Comparison of ENCODE assay signal across 18 cellular contexts in the genomic region with DNA sequence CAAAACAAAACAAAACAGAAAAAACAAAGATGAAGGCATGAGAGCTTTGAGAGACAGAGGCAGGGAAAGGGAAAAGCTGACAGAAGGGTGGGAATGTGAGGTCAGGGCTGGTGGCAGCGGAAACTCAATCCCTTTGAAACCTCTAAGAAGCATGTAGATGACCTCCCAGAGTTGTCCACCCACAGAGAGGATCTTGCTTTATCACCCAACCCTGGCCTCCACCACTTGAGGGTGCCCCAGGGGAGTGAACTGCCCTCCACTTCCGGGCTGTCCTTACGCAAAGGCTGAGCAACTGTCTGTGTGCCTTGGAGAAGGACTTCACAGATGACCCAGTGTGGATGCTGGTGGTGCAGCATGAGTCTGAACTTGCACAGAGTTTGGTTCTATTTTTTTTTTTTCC. TPM values are rescaled to one million over a fixed set of nuclear protein-coding genes. Genes with fewer than 3 reads are reported as not detected.
DNase-seq lines count a peak whose midpoint lies in the region; ATAC-seq and TF ChIP-seq lines count a peak whose summit lies in the region.
"Had no signal": no experiment of that assay in that cellular context is flagged by ENCODE, and none has a peak within 500 bp of the region (broad histone marks: within the 10 kb centered on the region; RNA-seq: fewer than 3 reads in every experiment).

No MANE protein-coding gene starts in this region.

- H2BK120ac ChIP-seq in H9 (ENCODE audit: low read depth, low read length, poor library complexity, severe bottlenecking), result no peak overlapping the region

- BruUV-seq in Panc1 (replicated peaks; lab: Mats Ljungman, UMichigan), result no TSS peak

- no peak overlapping the region for H3K56ac ChIP-seq in H9 (ENCODE audit: insufficient read length, low read depth, low read length)

- H3K9me3 ChIP-seq in Panc1 (ENCODE audit: control insufficient read depth, insufficient read depth, low read depth, low read length) (no peaks in the 10 kb centered on the region), osteoblast (ENCODE audit: low read depth, low read length) (no peaks in the 10 kb centered on the region), H9 (ENCODE audit: control insufficient read depth, low read depth, low read length) (no peaks in the 10 kb centered on the region)
- H3K9me3 ChIP-seq: prostate gland had no signal

- H2AFZ ChIP-seq in osteoblast (ENCODE audit: low read length), result no peak overlapping the region
- H2AFZ ChIP-seq in H9 (ENCODE audit: low read length), result no peak overlapping the region

- H4K91ac ChIP-seq in H9 (ENCODE audit: insufficient read length, low read depth, low read length), result no peak overlapping the region

- H4K8ac ChIP-seq in H9 (replicated peaks; ENCODE audit: insufficient read length, low read depth, low read length), result no peak overlapping the region

- no peak overlapping the region for H2BK20ac ChIP-seq in H9 (ENCODE audit: low read depth, low read length, poor library complexity, severe bottlenecking)

- H4K5ac ChIP-seq in H9 (ENCODE audit: insufficient read length, low read depth, low read length), result no peak overlapping the region

- H3K4me2 ChIP-seq in osteoblast (ENCODE audit: insufficient read depth, low read length) (no peak overlapping the region), H9 (ENCODE audit: insufficient read depth, insufficient read length, low read length) (no peak overlapping the region)

- H2BK5ac ChIP-seq in H9 (ENCODE audit: insufficient read length, low read length), result no peak overlapping the region

- no peak overlapping the region for H3K9ac ChIP-seq in H9 (ENCODE audit: extremely low read depth, insufficient read length, low read length)

- H2BK12ac ChIP-seq in H9 (ENCODE audit: insufficient read length, low read depth, low read length), result no peak overlapping the region

- no peak overlapping the region for H3K18ac ChIP-seq in H9 (ENCODE audit: insufficient read length, low read depth, low read length)

- ATAC-seq in Panc1 (0 out of 2 replicates have a peak, but pooled peaks have one; percentile 42), HG02588 (IDR thresholded peaks at IDR 0.05; ENCODE audit: unreplicated experiment) (no peak)
- no peak for ATAC-seq in activated naive CD8-positive, alpha-beta T cell treated with anti-CD3 and anti-CD28 coated beads, Interleukin-2, amount 10 ng/mL, durations not matched to agents 7 days and 5 days (ENCODE audit: low read depth)
- ATAC-seq: CD8-positive, alpha-beta T cell; stimulated activated naive CD8-positive, alpha-beta T cell treated with anti-CD3 and anti-CD28 coated beads, Interleukin-15, Interleukin-2, amounts not matched to agents 100 U/mL and 50 U/mL, for 24 hours had no signal

- CTCF ChIA-PET in Panc1 (lab: Charles Lee), result no interaction called here

- intact Hi-C loops in Panc1 (cut with micrococcal nuclease; ENCODE audit: unreplicated experiment), result no loop called here

- in situ Hi-C loops in Panc1 (cut with HindIII; ENCODE audit: low pct_unique_long_range_greater_than_20kb, low sequenced_read_pairs), result no loop called here

- H3K27ac ChIP-seq in Panc1 (ENCODE audit: low read length) (no peak overlapping the region), osteoblast (ENCODE audit: low read depth, low read length) (no peak overlapping the region), H9 (ENCODE audit: insufficient read length, low read depth, low read length) (no peak overlapping the region)
- H3K27ac ChIP-seq: prostate gland had no signal

- peaks cover 1% of the 10 kb centered on the region for H3K9me3 Mint-ChIP-seq in activated naive CD8-positive, alpha-beta T cell treated with anti-CD3 and anti-CD28 coated beads, Interleukin-2, amount 10 ng/mL, durations not matched to agents 7 days and 5 days
- H3K9me3 Mint-ChIP-seq in H9, result peaks cover 0 to 3% of the 10 kb centered on the region in 2 experiments; a peak in 2 of 5 replicates
- H3K9me3 Mint-ChIP-seq: CD8-positive, alpha-beta T cell had no signal

- no peak overlapping the region for H3K14ac ChIP-seq in H9 (ENCODE audit: insufficient read depth, low read length)

- H3K4me1 ChIP-seq in Panc1 (ENCODE audit: control insufficient read depth, insufficient read depth, low read length) (no peaks in the 10 kb centered on the region), osteoblast (ENCODE audit: insufficient read depth, low read length) (no peaks in the 10 kb centered on the region), H9 (ENCODE audit: insufficient read depth, low read length) (no peaks in the 10 kb centered on the region)
- H3K4me1 ChIP-seq: prostate gland had no signal

- no peak overlapping the region for H3T11ph ChIP-seq in H9 (ENCODE audit: low read length)

- no peaks in the 10 kb centered on the region for H3K23me2 ChIP-seq in H9 (ENCODE audit: insufficient read length, low read depth, low read length, poor library complexity, severe bottlenecking)

- H3K36me3 ChIP-seq in Panc1 (ENCODE audit: control insufficient read depth, insufficient read depth, low read length) (no peaks in the 10 kb centered on the region), osteoblast (ENCODE audit: insufficient read depth, low read length) (no peaks in the 10 kb centered on the region)
- H3K36me3 ChIP-seq: prostate gland had no signal

- peak overlapping the region; percentile 47 for H3K27ac Mint-ChIP-seq in activated naive CD8-positive, alpha-beta T cell treated with anti-CD3 and anti-CD28 coated beads, Interleukin-2, amount 10 ng/mL, durations not matched to agents 7 days and 5 days
- no peak overlapping the region for H3K27ac Mint-ChIP-seq in H9
- H3K27ac Mint-ChIP-seq: CD8-positive, alpha-beta T cell had no signal

- no CpG with 5 or more reads among the region's 3 CpGs for WGBS in H9 (ENCODE audit: extremely low coverage, insufficient read length, low lambda C conversion rate)

- H4K20me1 ChIP-seq in osteoblast (ENCODE audit: insufficient read depth, low read length), result no peaks in the 10 kb centered on the region
- no peaks in the 10 kb centered on the region for H4K20me1 ChIP-seq in H9 (ENCODE audit: control insufficient read depth, insufficient read depth, insufficient read length)

- H2BK15ac ChIP-seq in H9 (ENCODE audit: low read depth, low read length), result no peak overlapping the region

- H3K79me1 ChIP-seq in H9 (ENCODE audit: insufficient read depth, low read depth, low read length, poor library complexity, severe bottlenecking), result no peaks in the 10 kb centered on the region

- H3K79me2 ChIP-seq in osteoblast (ENCODE audit: insufficient read depth, low read length), result no peaks in the 10 kb centered on the region
- no peaks in the 10 kb centered on the region for H3K79me2 ChIP-seq in H9 (ENCODE audit: insufficient read depth, low read length)

- no peak overlapping the region for H3K4me3 Mint-ChIP-seq in activated naive CD8-positive, alpha-beta T cell treated with anti-CD3 and anti-CD28 coated beads, Interleukin-2, amount 10 ng/mL, durations not matched to agents 7 days and 5 days
- H3K4me3 Mint-ChIP-seq in H9, result no peak overlapping the region
- H3K4me3 Mint-ChIP-seq: CD8-positive, alpha-beta T cell had no signal

- no peak overlapping the region for H2AK5ac ChIP-seq in H9 (ENCODE audit: insufficient read length, low read length)

- H3K27me3 ChIP-seq in Panc1 (ENCODE audit: control insufficient read depth, insufficient read depth, low read length) (no peaks in the 10 kb centered on the region), osteoblast (ENCODE audit: insufficient read depth, low read length) (no peaks in the 10 kb centered on the region), H9 (ENCODE audit: insufficient read depth, low read length) (no peaks in the 10 kb centered on the region)

- DNase-seq in SIG-M5 treated with dmso at 0.1 percent for 504 hours (lab: John Stamatoyannopoulos, UW; ENCODE audit: unreplicated experiment), result peak; percentile 13
- no peak for DNase-seq in SIG-M5 (lab: John Stamatoyannopoulos, UW)
- no peak for DNase-seq in Panc1 (ENCODE audit: low read depth, low spot score)
- no peak for DNase-seq in activated naive CD8-positive, alpha-beta T cell treated with anti-CD3 and anti-CD28 coated beads, Interleukin-2, amount 10 ng/mL, durations not matched to agents 7 days and 5 days
- peak; percentile 31 for DNase-seq in osteoblast (ENCODE audit: insufficient read length, low spot score, missing footprints)
- no peak for DNase-seq in H9
- DNase-seq in amniotic stem cell (lab: John Stamatoyannopoulos, UW), result no peak
- DNase-seq: activated effector memory CD4-positive, alpha-beta T cell treated with Interleukin-2 at 50 U/mL for 16 hours; CD8-positive, alpha-beta T cell; H7; Karpas-422; NCI-H1436 treated with DMSO at 0.1 percent for 48 hours; NK-92 treated with Interleukin-12 subunit alpha and Interleukin-12 subunit beta, amount 100 ng/mL, for 24 hours; Right ventricle myocardium superior; stimulated activated CD4-positive, alpha-beta T cell treated with anti-CD3 and anti-CD28 coated beads, Interleukin-12 subunit alpha, Interleukin-12 subunit beta, amount 100 ng/mL, for 4 hours; stimulated activated naive CD8-positive, alpha-beta T cell treated with anti-CD3 and anti-CD28 coated beads, Interleukin-15, Interleukin-2, amounts not matched to agents 100 U/mL and 50 U/mL, for 24 hours had no signal

- H3K36me3 Mint-ChIP-seq in activated naive CD8-positive, alpha-beta T cell treated with anti-CD3 and anti-CD28 coated beads, Interleukin-2, amount 10 ng/mL, durations not matched to agents 7 days and 5 days, result peaks cover 5% of the 10 kb centered on the region
- H3K36me3 Mint-ChIP-seq in H9 (ENCODE audit: insufficient read depth in 1 of 3, low read depth in 3 of 3), result no peaks in the 10 kb centered on the region
- H3K36me3 Mint-ChIP-seq: CD8-positive, alpha-beta T cell had no signal

- H3K27me3 Mint-ChIP-seq in activated naive CD8-positive, alpha-beta T cell treated with anti-CD3 and anti-CD28 coated beads, Interleukin-2, amount 10 ng/mL, durations not matched to agents 7 days and 5 days, result no peaks in the 10 kb centered on the region
- peaks cover 11% of the 10 kb centered on the region; the same call in 1 of the 2 replicates for H3K27me3 Mint-ChIP-seq in H9 (ENCODE audit: low read depth)

- TF ChIP-seq CTCF in Panc1 (IDR thresholded peaks at IDR 0.05) (no peak), osteoblast (IDR thresholded peaks at IDR 0.05; ENCODE audit: extremely low read depth, low read depth, low read length) (no peak), H9 (conservative IDR thresholded peaks at IDR 0.05) (no peak)

- POLR2A ChIA-PET in Panc1 (lab: Charles Lee), result no interaction called here
- POLR2A ChIA-PET in activated naive CD8-positive, alpha-beta T cell treated with anti-CD3 and anti-CD28 coated beads, Interleukin-2, amount 10 ng/mL, durations not matched to agents 7 days and 5 days (lab: Charles Lee), result interaction anchor here (1.8 kb wide), 1 partner anchor 9 kb away, joined by 5 read pairs; no protein-coding TSS in a partner anchor

- H3K4ac ChIP-seq in H9 (ENCODE audit: low read depth, low read length), result no peak overlapping the region

- no peak overlapping the region for H3K23ac ChIP-seq in H9 (ENCODE audit: insufficient read length, low read depth, low read length)

- peaks cover 31% of the 10 kb centered on the region for H3K4me1 Mint-ChIP-seq in activated naive CD8-positive, alpha-beta T cell treated with anti-CD3 and anti-CD28 coated beads, Interleukin-2, amount 10 ng/mL, durations not matched to agents 7 days and 5 days
- H3K4me1 Mint-ChIP-seq in H9, result no peaks in the 10 kb centered on the region

- no peak overlapping the region for H3K4me3 ChIP-seq in Panc1 (ENCODE audit: low read depth in 2 of 2, low read length in 2 of 2)
- H3K4me3 ChIP-seq in osteoblast (ENCODE audit: insufficient read depth, low read length), result no peak overlapping the region
- H3K4me3 ChIP-seq: prostate gland had no signal

RNA-seq across cellular contexts. Expression of gene PDCL3, which starts 26.7 kb away (rescaled TPM):
- total RNA-seq in Panc1 (2021; ENCODE audit: unreplicated experiment) (43.1 TPM), osteoblast (12.3 and 13.3 TPM in 2 replicates), H9 (2021) (39.4 and 43.3 TPM in 2 replicates)
- polyA plus RNA-seq in Panc1 (2012; ENCODE audit: insufficient read length), result 41.3 TPM
- total RNA-seq in activated naive CD8-positive, alpha-beta T cell treated with anti-CD3 and anti-CD28 coated beads, Interleukin-2, amount 10 ng/mL, durations not matched to agents 7 days and 5 days, result 10 to 100 TPM; 22.0 to 24.4 TPM

Comparison
In these comparisons a context has a peak if more than half of its experiments do, and no peak if none do; other contexts are left out.
1. DNase-seq: peak in SIG-M5 treated with dmso at 0.1 percent for 504 hours (single experiment) and osteoblast (single experiment); none in SIG-M5 (single experiment), Panc1 (single experiment), activated naive CD8-positive, alpha-beta T cell treated with anti-CD3 and anti-CD28 coated beads, Interleukin-2, amount 10 ng/mL, durations not matched to agents 7 days and 5 days (single experiment), H9 (single experiment) and amniotic stem cell (single experiment).